Comparison of ENCODE assay signal across 1 cellular context in genomic region chr12:123033392-123034021, GRCh38.
TF ChIP-seq lines count a peak whose summit lies in the region.

No MANE protein-coding gene starts in this region.

TF ChIP-seq in K562, 482 proteins besides CTCF, POLR2A, EP300 and RAD21 (continued from another document):
- TF ChIP-seq, protein P1, sequence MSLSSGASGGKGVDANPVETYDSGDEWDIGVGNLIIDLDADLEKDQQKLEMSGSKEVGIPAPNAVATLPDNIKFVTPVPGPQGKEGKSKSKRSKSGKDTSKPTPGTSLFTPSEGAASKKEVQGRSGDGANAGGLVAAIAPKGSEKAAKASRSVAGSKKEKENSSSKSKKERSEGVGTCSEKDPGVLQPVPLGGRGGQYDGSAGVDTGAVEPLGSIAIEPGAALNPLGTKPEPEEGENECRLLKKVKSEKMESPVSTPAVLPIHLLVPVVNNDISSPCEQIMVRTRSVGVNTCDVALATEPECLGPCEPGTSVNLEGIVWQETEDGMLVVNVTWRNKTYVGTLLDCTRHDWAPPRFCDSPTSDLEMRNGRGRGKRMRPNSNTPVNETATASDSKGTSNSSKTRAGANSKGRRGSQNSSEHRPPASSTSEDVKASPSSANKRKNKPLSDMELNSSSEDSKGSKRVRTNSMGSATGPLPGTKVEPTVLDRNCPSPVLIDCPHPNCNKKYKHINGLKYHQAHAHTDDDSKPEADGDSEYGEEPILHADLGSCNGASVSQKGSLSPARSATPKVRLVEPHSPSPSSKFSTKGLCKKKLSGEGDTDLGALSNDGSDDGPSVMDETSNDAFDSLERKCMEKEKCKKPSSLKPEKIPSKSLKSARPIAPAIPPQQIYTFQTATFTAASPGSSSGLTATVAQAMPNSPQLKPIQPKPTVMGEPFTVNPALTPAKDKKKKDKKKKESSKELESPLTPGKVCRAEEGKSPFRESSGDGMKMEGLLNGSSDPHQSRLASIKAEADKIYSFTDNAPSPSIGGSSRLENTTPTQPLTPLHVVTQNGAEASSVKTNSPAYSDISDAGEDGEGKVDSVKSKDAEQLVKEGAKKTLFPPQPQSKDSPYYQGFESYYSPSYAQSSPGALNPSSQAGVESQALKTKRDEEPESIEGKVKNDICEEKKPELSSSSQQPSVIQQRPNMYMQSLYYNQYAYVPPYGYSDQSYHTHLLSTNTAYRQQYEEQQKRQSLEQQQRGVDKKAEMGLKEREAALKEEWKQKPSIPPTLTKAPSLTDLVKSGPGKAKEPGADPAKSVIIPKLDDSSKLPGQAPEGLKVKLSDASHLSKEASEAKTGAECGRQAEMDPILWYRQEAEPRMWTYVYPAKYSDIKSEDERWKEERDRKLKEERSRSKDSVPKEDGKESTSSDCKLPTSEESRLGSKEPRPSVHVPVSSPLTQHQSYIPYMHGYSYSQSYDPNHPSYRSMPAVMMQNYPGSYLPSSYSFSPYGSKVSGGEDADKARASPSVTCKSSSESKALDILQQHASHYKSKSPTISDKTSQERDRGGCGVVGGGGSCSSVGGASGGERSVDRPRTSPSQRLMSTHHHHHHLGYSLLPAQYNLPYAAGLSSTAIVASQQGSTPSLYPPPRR (CRISPR knock-in tag; IDR thresholded peaks at IDR 0.05; ENCODE audit: borderline replicate concordance) = no peak
- TF ChIP-seq SAFB (IDR thresholded peaks at IDR 0.05; ENCODE audit: borderline replicate concordance, low read depth, low read length) = no peak
- no peak for TF ChIP-seq ZFPM2 (CRISPR knock-in tag; IDR thresholded peaks at IDR 0.05)
- TF ChIP-seq ZNF79 (CRISPR knock-in tag; IDR thresholded peaks at IDR 0.05; ENCODE audit: low read depth) = no peak
